Comparison of ENCODE assay signal across 32 cellular contexts in the genomic region with DNA sequence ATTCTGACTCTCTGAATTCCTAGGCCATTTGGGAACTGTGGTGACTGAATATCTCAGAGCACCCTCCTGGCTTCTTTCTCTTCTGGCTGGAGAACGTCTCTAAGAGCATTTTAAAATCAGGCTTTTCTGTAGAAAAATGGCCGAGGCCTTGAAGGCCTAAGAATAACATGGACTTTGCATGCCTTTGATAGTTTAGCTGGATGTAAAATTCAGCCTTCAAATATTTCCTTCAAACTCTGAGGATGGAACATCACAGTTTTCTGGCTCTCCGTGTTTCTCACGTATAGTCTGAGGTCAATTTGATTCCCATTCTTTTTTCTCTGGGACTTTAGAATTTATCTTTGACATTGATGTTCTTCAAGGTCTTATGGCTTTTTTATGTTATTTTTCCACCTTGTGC. TPM values are rescaled to one million over a fixed set of nuclear protein-coding genes. Genes with fewer than 3 reads are reported as not detected.
"Had no signal": no experiment of that assay in that cellular context is flagged by ENCODE, and none has a peak within 500 bp of the region (broad histone marks: within the 10 kb centered on the region; RNA-seq: fewer than 3 reads in every experiment).

No MANE protein-coding gene starts in this region.

- ATAC-seq: left colon; left lung; lower lobe of right lung; naive thymus-derived CD8-positive, alpha-beta T cell; pancreas; right cardiac atrium; stimulated activated effector memory CD8-positive, alpha-beta T cell treated with anti-CD3 and anti-CD28 coated beads, Interleukin-12 subunit alpha, Interleukin-12 subunit beta, amount 100 ng/mL, for 72 hours; upper lobe of right lung had no signal

- H3K27me3 ChIP-seq: left lung, pancreas, suprapubic skin, tibial artery, upper lobe of right lung, uterus had no signal

- H3K4me1 ChIP-seq: pancreas, prostate gland, upper lobe of right lung, uterus had no signal

- H3K36me3 Mint-ChIP-seq: immature natural killer cell had no signal

- H3K27me3 Mint-ChIP-seq: naive thymus-derived CD8-positive, alpha-beta T cell; stimulated activated naive CD8-positive, alpha-beta T cell treated with anti-CD3 and anti-CD28 coated beads, Interleukin-15, Interleukin-2, amounts not matched to agents 100 ng/mL and 50 ng/mL, for 24 hours had no signal

- H3K27ac Mint-ChIP-seq: immature natural killer cell; naive thymus-derived CD8-positive, alpha-beta T cell; nephron; stimulated activated effector memory CD8-positive, alpha-beta T cell treated with anti-CD3 and anti-CD28 coated beads, Interleukin-12 subunit alpha, Interleukin-12 subunit beta, amount 100 ng/mL, for 72 hours; stimulated activated naive CD8-positive, alpha-beta T cell treated with anti-CD3 and anti-CD28 coated beads, Interleukin-15, Interleukin-2, amounts not matched to agents 100 ng/mL and 50 ng/mL, for 24 hours had no signal

- H3K9me3 ChIP-seq: lower lobe of right lung, pancreas, prostate gland, sigmoid colon, upper lobe of right lung, uterus had no signal

- DNase-seq: hypothalamus; immature natural killer cell; kidney; left colon; left lung; lower lobe of right lung; mammary epithelial cell; mesenchymal stem cell; naive thymus-derived CD8-positive, alpha-beta T cell; nucleus accumbens; pancreas; posterior cingulate gyrus; retina; right cardiac atrium; sigmoid colon; small intestine; spleen; stimulated activated CD4-positive, alpha-beta T cell treated with anti-CD3 and anti-CD28 coated beads, Interleukin-4, amount 100 ng/mL, for 24 hours; stimulated activated naive CD4-positive, alpha-beta T cell; tibial artery; trophoblast cell; upper lobe of right lung; uterus had no signal

- H3K36me3 ChIP-seq: pancreas, prostate gland, sigmoid colon, uterus had no signal

- FAIRE-seq: islet of Langerhans, kidney, pancreas, small intestine had no signal

- H3K4me3 ChIP-seq: left lung, lower lobe of right lung, pancreas, prostate gland, sigmoid colon, spleen, suprapubic skin, thoracic aorta, tibial artery, upper lobe of right lung, uterus had no signal

- H3K4me1 Mint-ChIP-seq: nephron had no signal

- H3K27ac ChIP-seq: left lung, lower lobe of right lung, pancreas, prostate gland, sigmoid colon, spleen, suprapubic skin, thoracic aorta, tibial artery, upper lobe of right lung, uterus had no signal

- H3K4me3 Mint-ChIP-seq: immature natural killer cell; naive thymus-derived CD8-positive, alpha-beta T cell; nephron; neural crest cell; stimulated activated effector memory CD8-positive, alpha-beta T cell treated with anti-CD3 and anti-CD28 coated beads, Interleukin-12 subunit alpha, Interleukin-12 subunit beta, amount 100 ng/mL, for 72 hours; stimulated activated naive CD8-positive, alpha-beta T cell treated with anti-CD3 and anti-CD28 coated beads, Interleukin-15, Interleukin-2, amounts not matched to agents 100 ng/mL and 50 ng/mL, for 24 hours had no signal

RNA-seq across cellular contexts. Expression of gene ARHGEF16, which starts 34.0 kb away (rescaled TPM):
- total RNA-seq: naive thymus-derived CD8-positive, alpha-beta T cell; osteoblast had no signal
- polyA plus RNA-seq: immature natural killer cell; naive thymus-derived CD8-positive, alpha-beta T cell had no signal
